ENCODE assay signal across 9 cellular contexts in genomic region chr2:98607104-98607503, GRCh38. TPM values are rescaled to one million over a fixed set of nuclear protein-coding genes. Genes with fewer than 3 reads are reported as not detected.
DNase-seq lines count a peak whose midpoint lies in the region; ATAC-seq and TF ChIP-seq lines count a peak whose summit lies in the region.
"Had no signal": no experiment of that assay in that cellular context is flagged by ENCODE, and none has a peak within 500 bp of the region (broad histone marks: within the 10 kb centered on the region; RNA-seq: fewer than 3 reads in every experiment).

No MANE protein-coding gene starts in this region.

- peaks cover 15% of the 10 kb centered on the region for H3K36me3 Mint-ChIP-seq in T-helper 1 cell treated with Interleukin-12 subunit alpha and Interleukin-12 subunit beta and Interleukin-4 antibody, amounts not matched to agents 30 μg/mL and 1 μg/mL, for 36 hours (ENCODE audit: low read depth)
- H3K36me3 Mint-ChIP-seq in stimulated activated effector memory CD8-positive, alpha-beta T cell treated with anti-CD3 and anti-CD28 coated beads, Interleukin-12 subunit alpha, Interleukin-12 subunit beta, amount 100 ng/mL, for 72 hours, result peaks cover 61% of the 10 kb centered on the region

- peaks cover 19% of the 10 kb centered on the region for H4K20me1 ChIP-seq in hepatocyte (ENCODE audit: insufficient read depth, poor library complexity, severe bottlenecking)

- no peak overlapping the region for H2AFZ ChIP-seq in hepatocyte

- peaks cover 79% of the 10 kb centered on the region for H3K79me2 ChIP-seq in hepatocyte

- H3K4me3 Mint-ChIP-seq in T-helper 1 cell treated with Interleukin-12 subunit alpha and Interleukin-12 subunit beta and Interleukin-4 antibody, amounts not matched to agents 30 μg/mL and 1 μg/mL, for 36 hours, result peak overlapping the region; percentile 82
- peak overlapping the region; percentile 88 for H3K4me3 Mint-ChIP-seq in stimulated activated effector memory CD8-positive, alpha-beta T cell treated with anti-CD3 and anti-CD28 coated beads, Interleukin-12 subunit alpha, Interleukin-12 subunit beta, amount 100 ng/mL, for 72 hours

- no peaks in the 10 kb centered on the region for H3K9me3 Mint-ChIP-seq in T-helper 1 cell treated with Interleukin-12 subunit alpha and Interleukin-12 subunit beta and Interleukin-4 antibody, amounts not matched to agents 30 μg/mL and 1 μg/mL, for 36 hours
- no peaks in the 10 kb centered on the region for H3K9me3 Mint-ChIP-seq in stimulated activated effector memory CD8-positive, alpha-beta T cell treated with anti-CD3 and anti-CD28 coated beads, Interleukin-12 subunit alpha, Interleukin-12 subunit beta, amount 100 ng/mL, for 72 hours

- H3K9me2 ChIP-seq in hepatocyte (replicated peaks; ENCODE audit: insufficient read depth), result no peaks in the 10 kb centered on the region

- H3K4me2 ChIP-seq in hepatocyte, result peak overlapping the region; percentile 93

- H3K27me3 ChIP-seq in hepatocyte, result no peaks in the 10 kb centered on the region

- H3K4me3 ChIP-seq in WI38 (ENCODE audit: low read depth, low read length) (peak overlapping the region; percentile 79), hepatocyte (peak overlapping the region; percentile 93)

- H3K4me1 Mint-ChIP-seq in T-helper 1 cell treated with Interleukin-12 subunit alpha and Interleukin-12 subunit beta and Interleukin-4 antibody, amounts not matched to agents 30 μg/mL and 1 μg/mL, for 36 hours (ENCODE audit: low read depth), result peaks cover 47% of the 10 kb centered on the region
- peaks cover 57% of the 10 kb centered on the region for H3K4me1 Mint-ChIP-seq in stimulated activated effector memory CD8-positive, alpha-beta T cell treated with anti-CD3 and anti-CD28 coated beads, Interleukin-12 subunit alpha, Interleukin-12 subunit beta, amount 100 ng/mL, for 72 hours

- H3K27ac ChIP-seq in hepatocyte, result peak overlapping the region; percentile 99

- DNase-seq in T-helper 1 cell (no peak), hepatocyte (ENCODE audit: low spot score) (no peak), NCI-H226 (no peak), NCI-H2227 (lab: John Stamatoyannopoulos, UW; ENCODE audit: unreplicated experiment) (no peak), D341Med (ENCODE audit: low spot score) (no peak)
- DNase-seq in stimulated activated effector memory CD8-positive, alpha-beta T cell treated with anti-CD3 and anti-CD28 coated beads, Interleukin-12 subunit alpha, Interleukin-12 subunit beta, amount 100 ng/mL, for 72 hours (ENCODE audit: low spot score in 2 of 2), result no peak
- DNase-seq: activated CD4-positive, alpha-beta T cell treated with anti-CD3 and anti-CD28 coated beads for 48 hours had no signal

- H3K36me3 ChIP-seq in hepatocyte (replicated peaks; ENCODE audit: insufficient read depth, low read depth), result no peaks in the 10 kb centered on the region

- 82% methylated on average over 6 of the region's 6 CpGs for WGBS in hepatocyte (ENCODE audit: low lambda C conversion rate, missing lambda C conversion rate)

- H3K27ac Mint-ChIP-seq in T-helper 1 cell treated with Interleukin-12 subunit alpha and Interleukin-12 subunit beta and Interleukin-4 antibody, amounts not matched to agents 30 μg/mL and 1 μg/mL, for 36 hours, result peak overlapping the region; percentile 79
- peak overlapping the region; percentile 97 for H3K27ac Mint-ChIP-seq in stimulated activated effector memory CD8-positive, alpha-beta T cell treated with anti-CD3 and anti-CD28 coated beads, Interleukin-12 subunit alpha, Interleukin-12 subunit beta, amount 100 ng/mL, for 72 hours

- no peaks in the 10 kb centered on the region for H3K27me3 Mint-ChIP-seq in T-helper 1 cell treated with Interleukin-12 subunit alpha and Interleukin-12 subunit beta and Interleukin-4 antibody, amounts not matched to agents 30 μg/mL and 1 μg/mL, for 36 hours (ENCODE audit: low read depth)

- H3K4me1 ChIP-seq in hepatocyte (ENCODE audit: insufficient read depth), result peaks cover 33% of the 10 kb centered on the region

- H3K9me3 ChIP-seq in hepatocyte (ENCODE audit: low read depth), result no peaks in the 10 kb centered on the region

- no peak for TF ChIP-seq CTCF in WI38 (IDR thresholded peaks at IDR 0.05; ENCODE audit: low read depth, low read length)
- no peak for TF ChIP-seq CTCF in hepatocyte (IDR thresholded peaks at IDR 0.05; ENCODE audit: poor library complexity)

- no peak for ATAC-seq in stimulated activated effector memory CD8-positive, alpha-beta T cell treated with anti-CD3 and anti-CD28 coated beads, Interleukin-12 subunit alpha, Interleukin-12 subunit beta, amount 100 ng/mL, for 72 hours

RNA-seq across cellular contexts. Expression of gene COA5, which starts 1.2 kb away (rescaled TPM):
- 50.7 and 58.4 TPM in 2 replicates for total RNA-seq in hepatocyte
- polyA plus RNA-seq in hepatocyte, result 48.8 and 49.9 TPM in 2 replicates

RNA-seq across cellular contexts. Expression of gene UNC50, which starts 1.3 kb away (rescaled TPM):
- total RNA-seq in hepatocyte, result 64.9 and 80.0 TPM in 2 replicates
- polyA plus RNA-seq in hepatocyte, result 78.8 and 80.4 TPM in 2 replicates
